ENCODE assay signal across 11 cellular contexts in genomic region chr1:148426385-148426784, GRCh38. TPM values are rescaled to one million over a fixed set of nuclear protein-coding genes. Genes with fewer than 3 reads are reported as not detected.
A peak's percentile ranks its signal among the peaks of the same experiment; 100 is the strongest.
DNase-seq lines count a peak whose midpoint lies in the region; ATAC-seq and TF ChIP-seq lines count a peak whose summit lies in the region.
"Not testable (repeated sequence)": the region's sequence is repeated elsewhere in the genome, so short reads cannot be mapped to it uniquely, and the experiment has no call there.
"Had no signal": no experiment of that assay in that cellular context is flagged by ENCODE, and none has a peak within 500 bp of the region (broad histone marks: within the 10 kb centered on the region; RNA-seq: fewer than 3 reads in every experiment).

No MANE protein-coding gene starts in this region.

- H3K9me3 Mint-ChIP-seq in CD4-positive, alpha-beta memory T cell; activated T-cell treated with anti-CD3 and anti-CD28 coated beads, Interleukin-2, amount 50 U/mL, for 72 hours; activated naive CD8-positive, alpha-beta T cell treated with anti-CD3 and anti-CD28 coated beads, Interleukin-2, amount 50 U/mL, for 24 hours: not testable (repeated sequence)

- not testable (repeated sequence) for ATAC-seq in PC-3; activated T-cell treated with anti-CD3 and anti-CD28 coated beads, Interleukin-2, amount 50 U/mL, for 72 hours (replicated peaks in 1 of 2); activated naive CD8-positive, alpha-beta T cell treated with anti-CD3 and anti-CD28 coated beads, Interleukin-2, amount 50 U/mL, for 24 hours
- ATAC-seq in right lobe of liver: peak in 3 of 4 donors; percentile 21 to 63 (median 48)

- TF ChIP-seq CTCF in PC-3 (conservative IDR thresholded peaks at IDR 0.05; ENCODE audit: low read depth, low read length); hepatocyte (IDR thresholded peaks at IDR 0.05; ENCODE audit: poor library complexity); right lobe of liver (IDR thresholded peaks at IDR 0.05): not testable (repeated sequence)

- H3K4me3 Mint-ChIP-seq in CD4-positive, alpha-beta memory T cell; activated naive CD8-positive, alpha-beta T cell treated with anti-CD3 and anti-CD28 coated beads, Interleukin-2, amount 50 U/mL, for 24 hours: not testable (repeated sequence)
- peak overlapping the region; percentile 8 to 55 for H3K4me3 Mint-ChIP-seq in activated T-cell treated with anti-CD3 and anti-CD28 coated beads, Interleukin-2, amount 50 U/mL, for 72 hours

- H3K27me3 ChIP-seq in CD4-positive, alpha-beta memory T cell (ENCODE audit: insufficient read depth, low read length); PC-3 (ENCODE audit: low read length); hepatocyte; right lobe of liver: not testable (repeated sequence)

- H3K36me3 Mint-ChIP-seq in CD4-positive, alpha-beta memory T cell: peaks cover 55 to 58% of the 10 kb centered on the region in 2 donors
- H3K36me3 Mint-ChIP-seq in activated T-cell treated with anti-CD3 and anti-CD28 coated beads, Interleukin-2, amount 50 U/mL, for 72 hours (ENCODE audit: insufficient read depth in 2 of 2): peaks cover 6 to 15% of the 10 kb centered on the region in 2 donors
- peaks cover 59% of the 10 kb centered on the region for H3K36me3 Mint-ChIP-seq in activated naive CD8-positive, alpha-beta T cell treated with anti-CD3 and anti-CD28 coated beads, Interleukin-2, amount 50 U/mL, for 24 hours (ENCODE audit: low read depth)

- POLR2A ChIA-PET in CD4-positive, alpha-beta memory T cell (lab: Charles Lee; ENCODE audit: partially characterized antibody); PC-3 (lab: Charles Lee; ENCODE audit: unreplicated experiment): not testable (repeated sequence)

- not testable (repeated sequence) for H3K27me3 Mint-ChIP-seq in CD4-positive, alpha-beta memory T cell; activated T-cell treated with anti-CD3 and anti-CD28 coated beads, Interleukin-2, amount 50 U/mL, for 72 hours (ENCODE audit: low read depth); activated naive CD8-positive, alpha-beta T cell treated with anti-CD3 and anti-CD28 coated beads, Interleukin-2, amount 50 U/mL, for 24 hours

- H3K4me1 ChIP-seq in CD4-positive, alpha-beta memory T cell (ENCODE audit: insufficient read depth, low read length): not testable (repeated sequence)
- H3K4me1 ChIP-seq in PC-3 (ENCODE audit: insufficient read depth, low read length): peaks cover 40% of the 10 kb centered on the region
- peaks cover 31% of the 10 kb centered on the region for H3K4me1 ChIP-seq in hepatocyte (ENCODE audit: insufficient read depth)
- peaks cover 0 to 44% (median 11%) of the 10 kb centered on the region in 4 donors for H3K4me1 ChIP-seq in right lobe of liver

- H3K36me3 ChIP-seq in CD4-positive, alpha-beta memory T cell (ENCODE audit: insufficient read depth, low read length); PC-3 (ENCODE audit: low read depth, low read length); hepatocyte (replicated peaks; ENCODE audit: insufficient read depth, low read depth); right lobe of liver: not testable (repeated sequence)

- not testable (repeated sequence) for H3K27ac ChIP-seq in CD4-positive, alpha-beta memory T cell (ENCODE audit: low read depth, low read length); PC-3 (ENCODE audit: low read length)
- H3K27ac ChIP-seq in hepatocyte: peak overlapping the region; percentile 60
- peak overlapping the region in 1 of 3 donors; percentile 76 for H3K27ac ChIP-seq in right lobe of liver

- not testable (repeated sequence) for H4K20me1 ChIP-seq in PC-3 (ENCODE audit: low read length); hepatocyte (ENCODE audit: insufficient read depth, poor library complexity, severe bottlenecking)

- not testable (repeated sequence) for H3K79me2 ChIP-seq in PC-3 (ENCODE audit: low read length); hepatocyte

- TF ChIP-seq POLR2A in right lobe of liver (IDR thresholded peaks at IDR 0.05): not testable (repeated sequence)

- H3K27ac Mint-ChIP-seq in CD4-positive, alpha-beta memory T cell: peak overlapping the region in 6 of 7 donors; percentile 43 to 70 (median 62)
- peak overlapping the region; percentile 84 for H3K27ac Mint-ChIP-seq in activated T-cell treated with anti-CD3 and anti-CD28 coated beads, Interleukin-2, amount 50 U/mL, for 72 hours
- peak overlapping the region; percentile 67 for H3K27ac Mint-ChIP-seq in activated naive CD8-positive, alpha-beta T cell treated with anti-CD3 and anti-CD28 coated beads, Interleukin-2, amount 50 U/mL, for 24 hours

- CTCF ChIA-PET in CD4-positive, alpha-beta memory T cell (lab: Charles Lee; ENCODE audit: partially characterized antibody); PC-3 (lab: Charles Lee): not testable (repeated sequence)

- not testable (repeated sequence) for H3F3A ChIP-seq in PC-3 (ENCODE audit: low read length, unreplicated experiment)

- not testable (repeated sequence) for H2AFZ ChIP-seq in PC-3 (ENCODE audit: low read length); hepatocyte

- DNase-seq in CD4-positive, alpha-beta memory T cell; PC-3; activated T-cell treated with anti-CD3 and anti-CD28 coated beads, Interleukin-2, amount 50 U/mL, for 72 hours; activated naive CD8-positive, alpha-beta T cell treated with anti-CD3 and anti-CD28 coated beads, Interleukin-2, amount 50 U/mL, for 24 hours; hepatocyte (ENCODE audit: low spot score); right lobe of liver: not testable (repeated sequence)
- peak; percentile 7 for DNase-seq in renal cortical epithelial cell (ENCODE audit: low read depth)

- WGBS in hepatocyte (ENCODE audit: low lambda C conversion rate, missing lambda C conversion rate): 86% methylated on average over 2 of the region's 2 CpGs
- WGBS in right lobe of liver (ENCODE audit: insufficient coverage, low coverage, low lambda C conversion rate, missing lambda C conversion rate): 22% methylated on average over 2 of the region's 2 CpGs

- intact Hi-C loops in CD4-positive, alpha-beta memory T cell (cut with micrococcal nuclease); PC-3 (cut with micrococcal nuclease); right lobe of liver (cut with DNase I): not testable (repeated sequence)

- not testable (repeated sequence) for H3K9me3 ChIP-seq in CD4-positive, alpha-beta memory T cell (ENCODE audit: control insufficient read depth in 1 of 2, low read length in 2 of 2); PC-3 (ENCODE audit: low read length); hepatocyte (ENCODE audit: low read depth); right lobe of liver

- not testable (repeated sequence) for H3K4me3 ChIP-seq in CD4-positive, alpha-beta memory T cell (ENCODE audit: low read length in 2 of 2); PC-3 (ENCODE audit: low read length); hepatocyte; right lobe of liver

- H3K4me1 Mint-ChIP-seq in CD4-positive, alpha-beta memory T cell: peaks cover 27 to 68% (median 50%) of the 10 kb centered on the region in 4 donors
- peaks cover 71% of the 10 kb centered on the region for H3K4me1 Mint-ChIP-seq in activated T-cell treated with anti-CD3 and anti-CD28 coated beads, Interleukin-2, amount 50 U/mL, for 72 hours (ENCODE audit: low read depth)
- peaks cover 83% of the 10 kb centered on the region for H3K4me1 Mint-ChIP-seq in activated naive CD8-positive, alpha-beta T cell treated with anti-CD3 and anti-CD28 coated beads, Interleukin-2, amount 50 U/mL, for 24 hours

- peak overlapping the region; percentile 6; the same call in 1 of the 2 replicates for H3K4me2 ChIP-seq in PC-3 (ENCODE audit: low read length)
- H3K4me2 ChIP-seq in hepatocyte: not testable (repeated sequence)

- H3K9me2 ChIP-seq in PC-3 (replicated peaks; ENCODE audit: low read length); hepatocyte (replicated peaks; ENCODE audit: insufficient read depth): not testable (repeated sequence)

- not testable (repeated sequence) for H3K9ac ChIP-seq in PC-3 (ENCODE audit: low read length)

- BruUV-seq in PC-3 (replicated peaks; lab: Mats Ljungman, UMichigan): not testable (repeated sequence)

RNA-seq across cellular contexts. Expression of gene PPIAL4G, which starts 56.7 kb away (rescaled TPM):
- total RNA-seq in CD4-positive, alpha-beta memory T cell: 1 to 10 TPM; 4.2 to 5.2 TPM
- under 1 TPM in 1 of 2 donors, not detected in 1; 0.21 TPM for polyA plus RNA-seq in CD4-positive, alpha-beta memory T cell
- total RNA-seq in PC-3 (2014; rRNA removed): not detected in 2 replicates
- under 1 TPM; 0.14 to 0.42 TPM for total RNA-seq in activated T-cell treated with anti-CD3 and anti-CD28 coated beads, Interleukin-2, amount 50 U/mL, for 72 hours
- total RNA-seq in hepatocyte: 0.07 TPM in 1 of 2 replicates, not detected in the other
- polyA plus RNA-seq in hepatocyte: 0.10 TPM in 1 of 2 replicates, not detected in the other
- total RNA-seq in right lobe of liver: not detected
- not detected in 2 replicates for total RNA-seq in renal cortical epithelial cell
- total RNA-seq: A172, Calu3, G401, GM23248 had no signal
- polyA plus RNA-seq: GM23248 had no signal
